In the genomic region with DNA sequence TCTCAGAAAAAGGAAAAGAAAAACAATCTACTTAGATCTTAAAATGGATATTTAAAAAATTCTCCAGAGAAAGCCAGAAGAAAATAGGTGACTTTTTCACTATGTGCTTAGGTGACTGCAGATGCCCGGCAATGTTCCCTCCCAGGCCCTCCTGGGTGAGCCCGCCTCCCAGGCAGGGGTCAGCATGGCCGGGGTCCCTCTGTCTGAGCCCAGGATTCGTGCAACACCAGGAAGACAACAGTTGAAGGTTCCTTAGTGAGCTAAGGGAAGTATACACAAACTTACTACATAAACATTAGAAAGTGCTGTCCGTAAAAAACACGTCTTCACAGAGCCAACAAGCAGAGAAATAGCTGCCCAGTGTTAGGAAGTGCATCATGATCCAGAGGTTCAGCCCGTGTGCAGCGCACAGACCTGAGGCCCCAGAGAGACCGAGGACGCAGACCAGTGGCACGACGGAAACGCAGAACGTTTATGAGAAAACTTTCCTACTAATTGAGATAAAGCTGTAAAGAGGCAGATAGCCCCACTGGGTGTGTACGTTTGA, we compare ENCODE assay signal across 18 cellular contexts. TPM values are rescaled to one million over a fixed set of nuclear protein-coding genes. Genes with fewer than 3 reads are reported as not detected.
"Had no signal": no experiment of that assay in that cellular context is flagged by ENCODE, and none has a peak within 500 bp of the region (broad histone marks: within the 10 kb centered on the region; RNA-seq: fewer than 3 reads in every experiment).

No MANE protein-coding gene starts in this region.

- H3K4me1 Mint-ChIP-seq: activated T-helper 17 cell treated with anti-CD3 and anti-CD28 coated beads, Interleukin-2, amount 50 U/mL, for 72 hours; mesothelial cell of epicardium had no signal

- H3K36me3 ChIP-seq: brain microvascular endothelial cell, lower lobe of right lung, stomach, upper lobe of right lung had no signal

- H2AFZ ChIP-seq: parathyroid adenoma had no signal

- H3K4me1 ChIP-seq: upper lobe of right lung had no signal

- H3K27ac ChIP-seq: brain microvascular endothelial cell, parathyroid adenoma, testis had no signal

- DNase-seq: activated CD4-positive, alpha-beta T cell treated with anti-CD3 and anti-CD28 coated beads, Interleukin-2, amount 50 U/mL, for 1 hour; activated CD4-positive, CD25-positive, alpha-beta regulatory T cell; activated naive CD4-positive, alpha-beta T cell treated with Interleukin-2 at 50 U/mL for 16 hours; activated T-cell treated with anti-CD3 and anti-CD28 coated beads for 4 hours; anterior cingulate cortex; brain microvascular endothelial cell; effector memory CD4-positive, alpha-beta T cell; foreskin melanocyte; lower lobe of right lung; stimulated activated CD4-positive, alpha-beta T cell treated with anti-CD3 and anti-CD28 coated beads, Interleukin-1b, Interleukin-23, amount 100 ng/mL, for 48 hours; stomach; testis; upper lobe of right lung had no signal

- H3K79me2 ChIP-seq: parathyroid adenoma had no signal

- H3K36me3 Mint-ChIP-seq: mesothelial cell of epicardium had no signal

- H3K4me3 Mint-ChIP-seq: activated T-helper 17 cell treated with anti-CD3 and anti-CD28 coated beads, Interleukin-2, amount 50 U/mL, for 72 hours; mesothelial cell of epicardium; neural crest cell; T-helper 1 cell treated with Interleukin-12 subunit alpha and Interleukin-12 subunit beta and Interleukin-4 antibody, amounts not matched to agents 30 μg/mL and 1 μg/mL, for 36 hours had no signal

- H3K27ac Mint-ChIP-seq: activated T-helper 17 cell treated with anti-CD3 and anti-CD28 coated beads, Interleukin-2, amount 50 U/mL, for 72 hours; mesothelial cell of epicardium; T-helper 1 cell treated with Interleukin-12 subunit alpha and Interleukin-12 subunit beta and Interleukin-4 antibody, amounts not matched to agents 30 μg/mL and 1 μg/mL, for 36 hours had no signal

- H3K4me3 ChIP-seq: lower lobe of right lung, stomach, testis, upper lobe of right lung had no signal

- H3K27me3 ChIP-seq: testis, upper lobe of right lung had no signal

- H3K9me3 Mint-ChIP-seq: activated T-helper 17 cell treated with anti-CD3 and anti-CD28 coated beads, Interleukin-2, amount 50 U/mL, for 72 hours; mesothelial cell of epicardium; neural crest cell; T-helper 1 cell treated with Interleukin-12 subunit alpha and Interleukin-12 subunit beta and Interleukin-4 antibody, amounts not matched to agents 30 μg/mL and 1 μg/mL, for 36 hours had no signal

RNA-seq across cellular contexts. Expression of a gene that starts 49.5 kb away (rescaled TPM):
- total RNA-seq: lower lobe of right lung, neural crest cell, stomach, upper lobe of right lung had no signal
